ENCODE assay signal across 8 cellular contexts in genomic region chr9:130835441-130836298, GRCh38. TPM values are rescaled to one million over a fixed set of nuclear protein-coding genes. Genes with fewer than 3 reads are reported as not detected.
DNase-seq lines count a peak whose midpoint lies in the region; ATAC-seq and TF ChIP-seq lines count a peak whose summit lies in the region.

No MANE protein-coding gene starts in this region.

- H3K4me3 ChIP-seq in gastroesophageal sphincter, result peak overlapping the region; percentile 56 to 76
- peak overlapping the region; percentile 52 for H3K4me3 ChIP-seq in ovary

- no peak overlapping the region for H2BK120ac ChIP-seq in H9 (ENCODE audit: low read depth, low read length, poor library complexity, severe bottlenecking)

- no peak overlapping the region for H4K8ac ChIP-seq in H9 (replicated peaks; ENCODE audit: insufficient read length, low read depth, low read length)

- H2AK5ac ChIP-seq in H9 (ENCODE audit: insufficient read length, low read length), result no peak overlapping the region

- TF ChIP-seq POLR2A in gastroesophageal sphincter (IDR thresholded peaks at IDR 0.05) (peak; percentile 14 to 50), ovary (IDR thresholded peaks at IDR 0.05) (peak; percentile 19)

- H3K36me3 ChIP-seq in gastroesophageal sphincter (no peaks in the 10 kb centered on the region), ovary (no peaks in the 10 kb centered on the region)

- no peaks in the 10 kb centered on the region for H4K20me1 ChIP-seq in H9 (ENCODE audit: control insufficient read depth, insufficient read depth, insufficient read length)

- TF ChIP-seq EP300 in gastroesophageal sphincter (IDR thresholded peaks at IDR 0.05) (no peak), ovary (IDR thresholded peaks at IDR 0.05) (no peak)

- no peaks in the 10 kb centered on the region for H3K9me3 Mint-ChIP-seq in H9
- no peaks in the 10 kb centered on the region for H3K9me3 Mint-ChIP-seq in activated T-helper 1 cell treated with anti-CD3 and anti-CD28 coated beads, Interleukin-12 subunit alpha, Interleukin-12 subunit beta, Interleukin-2, Interleukin-4 antibody, amounts not matched to agents 30 ng/mL and 10 ng/mL and 1 ng/mL, durations not matched to agents 14 hours and 24 hours and 36 hours

- intact Hi-C loops in activated T-helper 1 cell treated with anti-CD3 and anti-CD28 coated beads, Interleukin-12 subunit alpha, Interleukin-12 subunit beta, Interleukin-2, Interleukin-4 antibody, amounts not matched to agents 30 ng/mL and 10 ng/mL and 1 ng/mL, durations not matched to agents 14 hours and 24 hours and 36 hours (cut with micrococcal nuclease), result loop anchor here (2.0 to 10.0 kb wide), 2 partner anchors 21 to 121 kb away; no protein-coding TSS in a partner anchor
- intact Hi-C loops in ovary (cut with DNase I), result loop anchor here in 3 of 4 donors (5.0 to 10.0 kb wide), 2 partner anchors 51 to 53 kb away; no protein-coding TSS in a partner anchor

- H3K79me2 ChIP-seq in H9 (ENCODE audit: insufficient read depth, low read length), result peaks cover 22% of the 10 kb centered on the region

- H3K9me3 ChIP-seq in H9 (ENCODE audit: control insufficient read depth, low read depth, low read length) (no peaks in the 10 kb centered on the region), gastroesophageal sphincter (no peaks in the 10 kb centered on the region), ovary (no peaks in the 10 kb centered on the region)

- peak; percentile 65 for DNase-seq in GM03348 (ENCODE audit: low spot score)
- DNase-seq in H9, result no peak
- DNase-seq in NCI-H524 treated with DMSO at 0.1 percent for 48 hours (lab: John Stamatoyannopoulos, UW), result peak; percentile 35
- DNase-seq in activated T-helper 1 cell treated with anti-CD3 and anti-CD28 coated beads, Interleukin-12 subunit alpha, Interleukin-12 subunit beta, Interleukin-2, Interleukin-4 antibody, amounts not matched to agents 30 ng/mL and 10 ng/mL and 1 ng/mL, durations not matched to agents 14 hours and 24 hours and 36 hours (ENCODE audit: low spot score), result no peak
- peak; percentile 58 to 79 (median 71) for DNase-seq in ovary
- no peak for DNase-seq in stimulated activated naive CD4-positive, alpha-beta T cell treated with Interleukin-2 at 50 U/mL for 16 hours (lab: John Stamatoyannopoulos, UW)
- no peak for DNase-seq in foreskin melanocyte

- TF ChIP-seq CTCF in H9 (conservative IDR thresholded peaks at IDR 0.05) (no peak), gastroesophageal sphincter (IDR thresholded peaks at IDR 0.05) (peak in 1 of 4 experiments; percentile 24), ovary (IDR thresholded peaks at IDR 0.05) (no peak)

- no peaks in the 10 kb centered on the region; a peak in 2 of 7 replicates for H3K36me3 Mint-ChIP-seq in H9 (ENCODE audit: insufficient read depth in 1 of 3, low read depth in 3 of 3)
- no peaks in the 10 kb centered on the region for H3K36me3 Mint-ChIP-seq in activated T-helper 1 cell treated with anti-CD3 and anti-CD28 coated beads, Interleukin-12 subunit alpha, Interleukin-12 subunit beta, Interleukin-2, Interleukin-4 antibody, amounts not matched to agents 30 ng/mL and 10 ng/mL and 1 ng/mL, durations not matched to agents 14 hours and 24 hours and 36 hours (ENCODE audit: low read depth)

- H2BK5ac ChIP-seq in H9 (ENCODE audit: insufficient read length, low read length), result no peak overlapping the region

- H3K27me3 ChIP-seq in H9 (ENCODE audit: insufficient read depth, low read length), result no peaks in the 10 kb centered on the region
- H3K27me3 ChIP-seq in gastroesophageal sphincter, result no peaks in the 10 kb centered on the region
- no peaks in the 10 kb centered on the region for H3K27me3 ChIP-seq in ovary

- H3K4me3 Mint-ChIP-seq in H9, result peak overlapping the region; percentile 91 to 93
- H3K4me3 Mint-ChIP-seq in activated T-helper 1 cell treated with anti-CD3 and anti-CD28 coated beads, Interleukin-12 subunit alpha, Interleukin-12 subunit beta, Interleukin-2, Interleukin-4 antibody, amounts not matched to agents 30 ng/mL and 10 ng/mL and 1 ng/mL, durations not matched to agents 14 hours and 24 hours and 36 hours, result peak overlapping the region; percentile 98

- peaks cover 5% of the 10 kb centered on the region; the same call in 1 of the 2 replicates for H3K4me1 ChIP-seq in H9 (ENCODE audit: insufficient read depth, low read length)
- H3K4me1 ChIP-seq in gastroesophageal sphincter, result peaks cover 11 to 70% (median 18%) of the 10 kb centered on the region in 3 donors
- peaks cover 8% of the 10 kb centered on the region for H3K4me1 ChIP-seq in ovary (ENCODE audit: insufficient read depth)

- no peak overlapping the region for H3K27ac ChIP-seq in H9 (ENCODE audit: insufficient read length, low read depth, low read length)
- H3K27ac ChIP-seq in gastroesophageal sphincter, result peak overlapping the region; percentile 94 to 98 (median 96)
- H3K27ac ChIP-seq in ovary, result peak overlapping the region; percentile 86 to 92

- H2BK12ac ChIP-seq in H9 (ENCODE audit: insufficient read length, low read depth, low read length), result no peak overlapping the region

- H2BK20ac ChIP-seq in H9 (ENCODE audit: low read depth, low read length, poor library complexity, severe bottlenecking), result no peak overlapping the region

- H3K27me3 Mint-ChIP-seq in H9 (ENCODE audit: low read depth), result no peaks in the 10 kb centered on the region
- H3K27me3 Mint-ChIP-seq in activated T-helper 1 cell treated with anti-CD3 and anti-CD28 coated beads, Interleukin-12 subunit alpha, Interleukin-12 subunit beta, Interleukin-2, Interleukin-4 antibody, amounts not matched to agents 30 ng/mL and 10 ng/mL and 1 ng/mL, durations not matched to agents 14 hours and 24 hours and 36 hours (ENCODE audit: insufficient read depth), result peaks cover 23% of the 10 kb centered on the region

- H3K56ac ChIP-seq in H9 (ENCODE audit: insufficient read length, low read depth, low read length), result no peak overlapping the region

- no peak overlapping the region for H3K4ac ChIP-seq in H9 (ENCODE audit: low read depth, low read length)

- no CpG with 5 or more reads among the region's 44 CpGs for WGBS in H9 (ENCODE audit: extremely low coverage, insufficient read length, low lambda C conversion rate)
- 1% methylated on average over 19 to 44 of the region's 44 CpGs for WGBS in gastroesophageal sphincter (ENCODE audit: low coverage in 1 of 2), 2 donors
- WGBS in ovary, 3 donors, result 0 to 1% (median 1%) methylated on average over 44 of the region's 44 CpGs

- H3K79me1 ChIP-seq in H9 (ENCODE audit: insufficient read depth, low read depth, low read length, poor library complexity, severe bottlenecking), result no peaks in the 10 kb centered on the region

- H3K23ac ChIP-seq in H9 (ENCODE audit: insufficient read length, low read depth, low read length), result no peak overlapping the region

- peak overlapping the region; percentile 93 for H3K14ac ChIP-seq in H9 (ENCODE audit: insufficient read depth, low read length)

- H4K5ac ChIP-seq in H9 (ENCODE audit: insufficient read length, low read depth, low read length), result no peak overlapping the region

- no peak overlapping the region for H3T11ph ChIP-seq in H9 (ENCODE audit: low read length)

- peak overlapping the region; percentile 65 for H3K9ac ChIP-seq in H9 (ENCODE audit: extremely low read depth, insufficient read length, low read length)

- peak overlapping the region; percentile 89 to 95 (median 92) for H3K27ac Mint-ChIP-seq in H9
- H3K27ac Mint-ChIP-seq in activated T-helper 1 cell treated with anti-CD3 and anti-CD28 coated beads, Interleukin-12 subunit alpha, Interleukin-12 subunit beta, Interleukin-2, Interleukin-4 antibody, amounts not matched to agents 30 ng/mL and 10 ng/mL and 1 ng/mL, durations not matched to agents 14 hours and 24 hours and 36 hours, result peak overlapping the region; percentile 96

- H3K4me2 ChIP-seq in H9 (ENCODE audit: insufficient read depth, insufficient read length, low read length), result peak overlapping the region; percentile 81

- no peak overlapping the region for H4K91ac ChIP-seq in H9 (ENCODE audit: insufficient read length, low read depth, low read length)

- H2AFZ ChIP-seq in H9 (ENCODE audit: low read length), result no peak overlapping the region

- H3K4me1 Mint-ChIP-seq in H9, result peaks cover 57 to 61% of the 10 kb centered on the region in 2 experiments
- peaks cover 29% of the 10 kb centered on the region for H3K4me1 Mint-ChIP-seq in activated T-helper 1 cell treated with anti-CD3 and anti-CD28 coated beads, Interleukin-12 subunit alpha, Interleukin-12 subunit beta, Interleukin-2, Interleukin-4 antibody, amounts not matched to agents 30 ng/mL and 10 ng/mL and 1 ng/mL, durations not matched to agents 14 hours and 24 hours and 36 hours (ENCODE audit: low read depth)

- peak; percentile 50 for ATAC-seq in gastroesophageal sphincter

- H2BK15ac ChIP-seq in H9 (ENCODE audit: low read depth, low read length), result no peak overlapping the region

- H3K23me2 ChIP-seq in H9 (ENCODE audit: insufficient read length, low read depth, low read length, poor library complexity, severe bottlenecking), result peaks cover 9% of the 10 kb centered on the region

- H3K18ac ChIP-seq in H9 (ENCODE audit: insufficient read length, low read depth, low read length), result peak overlapping the region; percentile 85

RNA-seq across cellular contexts. Expression of gene ABL1, which starts 0.6 kb away (rescaled TPM):
- total RNA-seq in H9 (2021) (79.4 and 83.6 TPM in 2 replicates), gastroesophageal sphincter (100 to 1,000 TPM in 3 of 4 donors, 10 to 100 TPM in 1; 81.4 to 147 (median 125) TPM), ovary (100 to 1,000 TPM in 3 of 7 donors, 10 to 100 TPM in 4; 39.4 to 112 (median 92.5) TPM)
- 34.2 and 36.2 TPM in 2 replicates for total RNA-seq in activated T-helper 1 cell treated with anti-CD3 and anti-CD28 coated beads, Interleukin-12 subunit alpha, Interleukin-12 subunit beta, Interleukin-2, Interleukin-4 antibody, amounts not matched to agents 30 ng/mL and 10 ng/mL and 1 ng/mL, durations not matched to agents 14 hours and 24 hours and 36 hours
- 10 to 100 TPM; 49.1 to 56.9 TPM for polyA plus RNA-seq in ovary

Comparison
In these comparisons a context has a peak if more than half of its experiments do, and no peak if none do; other contexts are left out.
1. DNase-seq: peak in GM03348 (single experiment), NCI-H524 treated with DMSO at 0.1 percent for 48 hours (single experiment) and ovary (5 of 5); none in H9 (single experiment), activated T-helper 1 cell treated with anti-CD3 and anti-CD28 coated beads, Interleukin-12 subunit alpha, Interleukin-12 subunit beta, Interleukin-2, Interleukin-4 antibody, amounts not matched to agents 30 ng/mL and 10 ng/mL and 1 ng/mL, durations not matched to agents 14 hours and 24 hours and 36 hours (single experiment), stimulated activated naive CD4-positive, alpha-beta T cell treated with Interleukin-2 at 50 U/mL for 16 hours (single experiment) and foreskin melanocyte (single experiment).